Comparison of ENCODE assay signal across 8 cellular contexts in genomic region chr2:206274434-206275273, GRCh38. TPM values are rescaled to one million over a fixed set of nuclear protein-coding genes. Genes with fewer than 3 reads are reported as not detected.
DNase-seq lines count a peak whose midpoint lies in the region; ATAC-seq, FAIRE-seq and TF ChIP-seq lines count a peak whose summit lies in the region.

Gene ZDBF2 (plus strand): TSS chr2:206274663. CDS start chr2:206281850, 7,187 bp downstream.

- no peaks in the 10 kb centered on the region for H4K20me1 ChIP-seq in OCI-LY7 (ENCODE audit: insufficient read depth, low read length)

- peak; percentile 47 for ATAC-seq in GM18873 (IDR thresholded peaks at IDR 0.05; ENCODE audit: low FRiP score, unreplicated experiment)
- peak; percentile 78 for ATAC-seq in HG03066 (IDR thresholded peaks at IDR 0.05; ENCODE audit: low read depth, unreplicated experiment)
- peak; percentile 73 to 91 for ATAC-seq in upper lobe of left lung (ENCODE audit: low FRiP score in 2 of 2)

- H3K36me3 ChIP-seq in OCI-LY7 (ENCODE audit: insufficient read depth, low read length) (no peaks in the 10 kb centered on the region), neutrophil (no peaks in the 10 kb centered on the region), upper lobe of left lung (no peaks in the 10 kb centered on the region)

- TF ChIP-seq CTCF in OCI-LY7 (conservative IDR thresholded peaks at IDR 0.05; ENCODE audit: low read length), result no peak
- TF ChIP-seq CTCF in neutrophil (IDR thresholded peaks at IDR 0.05), result no peak
- no peak for TF ChIP-seq CTCF in upper lobe of left lung (IDR thresholded peaks at IDR 0.05)

- BruUV-seq in OCI-LY7 (replicated peaks; lab: Mats Ljungman, UMichigan), result no TSS peak

- no peak for FAIRE-seq in frontal cortex (lab: Jason Lieb, UNC)

- H2AFZ ChIP-seq in OCI-LY7 (ENCODE audit: low read length), result peak within 1 kb of the TSS; percentile 86

- no peaks in the 10 kb centered on the region for H3K9me2 ChIP-seq in OCI-LY7 (ENCODE audit: insufficient read depth, low read length)

- H3K9me3 ChIP-seq in OCI-LY7 (ENCODE audit: low read length) (no peaks in the 10 kb centered on the region), neutrophil (no peaks in the 10 kb centered on the region), upper lobe of left lung (no peaks in the 10 kb centered on the region)

- DNase-seq in AG20443 (ENCODE audit: low spot score) (peak; percentile 89), OCI-LY7 (ENCODE audit: low spot score) (peak; percentile 69), activated gamma-delta T cell (lab: John Stamatoyannopoulos, UW) (peak; percentile 21), frontal cortex (ENCODE audit: low spot score in 2 of 2) (peak; percentile 64 to 69), upper lobe of left lung (peak; percentile 31 to 91)

- H3K4me2 ChIP-seq in OCI-LY7 (ENCODE audit: low read length), result peak within 1 kb of the TSS; percentile 70

- TF ChIP-seq POLR2A in upper lobe of left lung (IDR thresholded peaks at IDR 0.05), result peak in 2 of 4 donors; percentile 30 to 50

- 2 to 3% methylated on average over 27 to 55 of the region's 99 CpGs for WGBS in upper lobe of left lung, 2 donors

- H3K27me3 ChIP-seq in neutrophil, result peaks cover 100% of the 10 kb centered on the region
- peaks cover 0 to 22% (median 6%) of the 10 kb centered on the region in 4 donors for H3K27me3 ChIP-seq in upper lobe of left lung

- TF ChIP-seq EP300 in upper lobe of left lung (IDR thresholded peaks at IDR 0.05), result no peak

- H3K27ac ChIP-seq in OCI-LY7 (ENCODE audit: low read depth, low read length, poor library complexity, severe bottlenecking), result peak within 1 kb of the TSS; percentile 42
- no peak within 1 kb of the TSS for H3K27ac ChIP-seq in neutrophil
- peak within 1 kb of the TSS; percentile 50 to 82 (median 68) for H3K27ac ChIP-seq in upper lobe of left lung

- CTCF ChIA-PET in OCI-LY7 (lab: Charles Lee; ENCODE audit: unreplicated experiment), result interaction anchor here (1.4 kb wide), 1 partner anchor 10 kb away, joined by 4 read pairs; no protein-coding TSS in a partner anchor

- peaks cover 37% of the 10 kb centered on the region for H3K4me1 ChIP-seq in OCI-LY7 (ENCODE audit: insufficient read depth, low read length, poor library complexity, severe bottlenecking)
- H3K4me1 ChIP-seq in neutrophil (ENCODE audit: control insufficient read depth in 1 of 2, insufficient read depth in 1 of 2, low read depth in 1 of 2, low read length in 1 of 2), result peaks cover 4 to 12% of the 10 kb centered on the region in 2 experiments
- H3K4me1 ChIP-seq in upper lobe of left lung, result peaks cover 7 to 17% (median 14%) of the 10 kb centered on the region in 4 donors

- POLR2A ChIA-PET in OCI-LY7 (lab: Charles Lee), result interaction anchor here (0.6 to 1.5 kb wide), 15 partner anchors 9 to 568 kb away, joined by 3 to 7 read pairs (median 4); no protein-coding TSS in a partner anchor

- peaks cover 40% of the 10 kb centered on the region for H3K79me2 ChIP-seq in OCI-LY7 (ENCODE audit: insufficient read depth, low read depth, low read length)

- H3K4me3 ChIP-seq in OCI-LY7 (ENCODE audit: low read depth, low read length, poor library complexity, severe bottlenecking), result peak within 1 kb of the TSS; percentile 74
- H3K4me3 ChIP-seq in neutrophil (ENCODE audit: low read depth in 1 of 2, low read length in 1 of 2), result peak within 1 kb of the TSS; percentile 51 to 59
- peak within 1 kb of the TSS; percentile 63 to 74 (median 72) for H3K4me3 ChIP-seq in upper lobe of left lung

- intact Hi-C loops in OCI-LY7 (cut with micrococcal nuclease; ENCODE audit: unreplicated experiment), result loop anchor here (1.0 kb wide), 2 partner anchors 28 to 189 kb away; no protein-coding TSS in a partner anchor

RNA-seq across cellular contexts. Expression of gene ZDBF2, which starts in this region (rescaled TPM):
- total RNA-seq in OCI-LY7 (2014; rRNA removed; shearing (Covaris generic)), result 13.9 and 14.0 TPM in 2 replicates
- total RNA-seq in OCI-LY7 (2022) (37.0 and 44.3 TPM in 2 replicates), frontal cortex (31.4 TPM), upper lobe of left lung (10 to 100 TPM in 1 of 6 donors, 1 to 10 TPM in 5; 2.2 to 11.7 (median 6.2) TPM)

Comparison
In these comparisons a context has a peak if more than half of its experiments do, and no peak if none do; other contexts are left out.
1. DNase-seq: peak in every context shown above with its lines; median percentile 89 in AG20443; 69 in OCI-LY7; 66 in frontal cortex; 61 in upper lobe of left lung; 21 in activated gamma-delta T cell.